Comparison of ENCODE assay signal across 8 cellular contexts in the genomic region with DNA sequence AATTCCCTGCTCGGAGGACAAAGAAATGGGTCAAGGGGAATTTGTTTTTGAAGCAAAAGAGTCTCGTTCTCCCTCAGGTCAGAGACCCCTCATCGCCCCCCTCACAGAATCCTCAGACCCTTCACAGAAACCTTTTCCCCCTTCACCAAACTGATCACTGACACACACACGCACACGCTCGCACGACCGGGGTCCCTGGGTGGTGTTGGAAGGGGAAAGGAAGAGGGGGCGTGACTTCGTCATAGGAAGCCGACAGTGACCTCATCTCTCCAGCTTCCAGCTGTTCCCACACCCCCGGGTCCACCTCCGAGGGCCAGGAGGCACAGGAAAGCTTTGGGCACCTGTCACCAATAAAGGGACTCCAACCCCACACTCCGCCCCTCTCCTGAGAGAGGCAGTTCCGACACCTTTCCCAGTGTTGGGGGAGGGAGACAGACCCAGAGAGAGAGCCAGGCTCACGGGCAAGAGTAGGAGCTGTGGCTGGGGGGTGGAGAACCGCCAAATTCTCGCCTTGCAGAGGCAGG. TPM values are rescaled to one million over a fixed set of nuclear protein-coding genes. Genes with fewer than 3 reads are reported as not detected.
DNase-seq lines count a peak whose midpoint lies in the region; ATAC-seq, FAIRE-seq and TF ChIP-seq lines count a peak whose summit lies in the region.

No MANE protein-coding gene starts in this region.

- 10% methylated on average over 18 of the region's 18 CpGs for WGBS in thymus

- peaks cover 9% of the 10 kb centered on the region for H3K27me3 ChIP-seq in thymus (ENCODE audit: control insufficient read depth, insufficient read depth)

- H3K27ac Mint-ChIP-seq in activated T-cell treated with anti-CD3 and anti-CD28 coated beads, Interleukin-2, amount 50 U/mL, for 72 hours, result no peak overlapping the region

- H3K9me3 Mint-ChIP-seq in activated T-cell treated with anti-CD3 and anti-CD28 coated beads, Interleukin-2, amount 50 U/mL, for 72 hours, result no peaks in the 10 kb centered on the region

- peak overlapping the region; percentile 77 to 82 for H3K4me3 Mint-ChIP-seq in activated T-cell treated with anti-CD3 and anti-CD28 coated beads, Interleukin-2, amount 50 U/mL, for 72 hours

- FAIRE-seq in HTR-8/SVneo (lab: Jason Lieb, UNC), result peak; percentile 16

- H3K36me3 Mint-ChIP-seq in activated T-cell treated with anti-CD3 and anti-CD28 coated beads, Interleukin-2, amount 50 U/mL, for 72 hours (ENCODE audit: insufficient read depth in 2 of 2), result no peaks in the 10 kb centered on the region

- peaks cover 7% of the 10 kb centered on the region for H3K4me1 ChIP-seq in thymus (ENCODE audit: control insufficient read depth, insufficient read depth, low read length)

- DNase-seq in AG04449 (ENCODE audit: low read depth, low spot score) (no peak), HTR-8/SVneo (ENCODE audit: insufficient read length, low spot score) (peak; percentile 67), iPS-NIHi7 (ENCODE audit: extremely low spot score) (peak; percentile 61), putamen (ENCODE audit: low spot score) (no peak)
- peak in 1 of 2 donors; percentile 11 for DNase-seq in activated T-cell treated with anti-CD3 and anti-CD28 coated beads, Interleukin-2, amount 50 U/mL, for 72 hours

- no peaks in the 10 kb centered on the region for H3K36me3 ChIP-seq in thymus (ENCODE audit: control insufficient read depth, insufficient read depth)

- peaks cover 11% of the 10 kb centered on the region for H3K27me3 Mint-ChIP-seq in activated T-cell treated with anti-CD3 and anti-CD28 coated beads, Interleukin-2, amount 50 U/mL, for 72 hours (ENCODE audit: low read depth)

- ATAC-seq in activated T-cell treated with anti-CD3 and anti-CD28 coated beads, Interleukin-2, amount 50 U/mL, for 72 hours (replicated peaks in 1 of 2), result peak in 1 of 2 donors; percentile 34
- no peak for ATAC-seq in GM18870 (IDR thresholded peaks at IDR 0.05; ENCODE audit: unreplicated experiment)
- no peak for ATAC-seq in GM19397 (IDR thresholded peaks at IDR 0.05; ENCODE audit: unreplicated experiment)

- peaks cover 1% of the 10 kb centered on the region for H3K9me3 ChIP-seq in thymus (ENCODE audit: control insufficient read depth)

- no peak overlapping the region for H3K27ac ChIP-seq in thymus (ENCODE audit: low read depth)

- POLR2A ChIA-PET in AG04449 (lab: Yijun Ruan, JAX), result interaction anchor here (0.5 kb wide), 1 partner anchor 88 kb away, joined by 3 read pairs; no protein-coding TSS in a partner anchor

- TF ChIP-seq CTCF in AG04449 (IDR thresholded peaks at IDR 0.05; ENCODE audit: insufficient read depth, low read length, missing control alignments), result no peak

- H3K4me3 ChIP-seq in AG04449 (ENCODE audit: low read depth, low read length) (peak overlapping the region; percentile 60), thymus (ENCODE audit: low read length) (peak overlapping the region; percentile 16)

- H3K4me1 Mint-ChIP-seq in activated T-cell treated with anti-CD3 and anti-CD28 coated beads, Interleukin-2, amount 50 U/mL, for 72 hours (ENCODE audit: low read depth), result peaks cover 12% of the 10 kb centered on the region

- CTCF ChIA-PET in AG04449 (lab: Yijun Ruan, JAX), result interaction anchor here (0.9 to 4.1 kb wide), 26 partner anchors 8 to 510 kb away, joined by 3 to 156 read pairs (median 6); a partner anchor contains a TSS

RNA-seq across cellular contexts. Expression of a gene that starts 1.2 kb away (rescaled TPM):
- 1 to 10 TPM; 1.5 to 2.1 TPM for total RNA-seq in activated T-cell treated with anti-CD3 and anti-CD28 coated beads, Interleukin-2, amount 50 U/mL, for 72 hours
- polyA plus RNA-seq in thymus, result 3.3 TPM

RNA-seq across cellular contexts. Expression of a gene that starts 41.6 kb away (rescaled TPM):
- total RNA-seq in activated T-cell treated with anti-CD3 and anti-CD28 coated beads, Interleukin-2, amount 50 U/mL, for 72 hours, result 10 to 100 TPM; 16.2 to 16.7 TPM
- polyA plus RNA-seq in thymus, result 15.1 TPM

RNA-seq across cellular contexts. Expression of a gene that starts 41.7 kb away (rescaled TPM):
- 100 to 1,000 TPM; 335 to 386 TPM for total RNA-seq in activated T-cell treated with anti-CD3 and anti-CD28 coated beads, Interleukin-2, amount 50 U/mL, for 72 hours
- 990 TPM for polyA plus RNA-seq in thymus

RNA-seq across cellular contexts. Expression of a gene that starts 56.3 kb away (rescaled TPM):
- total RNA-seq in activated T-cell treated with anti-CD3 and anti-CD28 coated beads, Interleukin-2, amount 50 U/mL, for 72 hours, result 10 to 100 TPM; 49.5 to 54.8 TPM
- 26.6 TPM for polyA plus RNA-seq in thymus

Comparison
In these comparisons a context has a peak if more than half of its experiments do, and no peak if none do; other contexts are left out.
1. DNase-seq: peak in HTR-8/SVneo (single experiment) and iPS-NIHi7 (single experiment); none in AG04449 (single experiment) and putamen (single experiment).